ENCODE assay signal across 7 cellular contexts in genomic region chr14:48243900-48244299, GRCh38.
"Had no signal": no experiment of that assay in that cellular context is flagged by ENCODE, and none has a peak within 500 bp of the region (broad histone marks: within the 10 kb centered on the region; RNA-seq: fewer than 3 reads in every experiment).

No MANE protein-coding gene starts in this region.

- ATAC-seq: GM12878 had no signal

- DNase-seq: GDM1, GF-D8 had no signal

- H3K4me3 ChIP-seq: GM12878 had no signal

- FAIRE-seq: GM12878, GM12891, GM12892, GM18507, GM19239 had no signal
